Comparison of ENCODE assay signal across 1 cellular context in genomic region chr14:55077155-55077554, GRCh38.
TF ChIP-seq lines count a peak whose summit lies in the region.

No MANE protein-coding gene starts in this region.

TF ChIP-seq in GM23338, 12 proteins besides CTCF, POLR2A, EP300 and RAD21:
- no peak for TF ChIP-seq NANOG (IDR thresholded peaks at IDR 0.05; ENCODE audit: borderline replicate concordance)
- no peak for TF ChIP-seq ZNF114 (CRISPR knock-in tag; IDR thresholded peaks at IDR 0.05)
- no peak for TF ChIP-seq REST (IDR thresholded peaks at IDR 0.05; ENCODE audit: unreplicated experiment)
- no peak for TF ChIP-seq EZH2phosphoT487 (IDR thresholded peaks at IDR 0.05; ENCODE audit: unreplicated experiment)
- no peak for TF ChIP-seq STAT1 (IDR thresholded peaks at IDR 0.05; ENCODE audit: unreplicated experiment)
- TF ChIP-seq ZNF462 (CRISPR knock-in tag; IDR thresholded peaks at IDR 0.05) = no peak
- no peak for TF ChIP-seq POLR2AphosphoS5 (IDR thresholded peaks at IDR 0.05; ENCODE audit: low read depth)
- no peak for TF ChIP-seq JUNB (IDR thresholded peaks at IDR 0.05; ENCODE audit: unreplicated experiment)
- TF ChIP-seq ETS1 (IDR thresholded peaks at IDR 0.05) = no peak
- TF ChIP-seq ZNF331 (CRISPR knock-in tag; IDR thresholded peaks at IDR 0.05; ENCODE audit: low read depth) = no peak
- TF ChIP-seq CREB1 (CRISPR knock-in tag; IDR thresholded peaks at IDR 0.05; ENCODE audit: low read depth) = no peak
- TF ChIP-seq EZH2 (IDR thresholded peaks at IDR 0.05; ENCODE audit: low read depth, unreplicated experiment) = no peak
